8 cellular contexts compared by ENCODE assay signal in the genomic region with DNA sequence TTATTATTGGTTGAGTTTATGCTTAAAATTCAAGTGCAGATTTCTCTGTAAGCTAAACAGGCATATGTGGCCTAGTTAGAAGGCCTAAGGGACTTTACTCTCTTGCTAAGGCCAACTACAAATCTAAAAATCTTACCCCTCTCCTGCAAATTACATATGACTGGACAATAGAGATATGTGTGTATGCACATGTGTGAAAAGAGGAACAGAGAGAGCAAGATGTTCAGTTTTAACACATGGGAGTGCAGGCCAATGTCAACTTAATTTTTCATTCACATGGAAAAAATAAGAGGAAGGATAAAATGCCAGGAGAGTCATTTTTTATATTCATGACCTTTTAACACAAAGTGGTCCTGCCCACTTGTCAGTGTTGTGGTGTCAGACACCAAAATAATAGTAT.
"Had no signal": no experiment of that assay in that cellular context is flagged by ENCODE, and none has a peak within 500 bp of the region (broad histone marks: within the 10 kb centered on the region; RNA-seq: fewer than 3 reads in every experiment).

No MANE protein-coding gene starts in this region.

- H3K27ac Mint-ChIP-seq: HFFc6, IgD-negative memory B cell had no signal

- ATAC-seq: HCT116, HepG2 had no signal

- H3K27me3 Mint-ChIP-seq: IgD-negative memory B cell had no signal

- DNase-seq: GM23248, GOT3, H7, HFFc6, KBM-7 had no signal

- H3K4me3 Mint-ChIP-seq: HFFc6, IgD-negative memory B cell had no signal

- H3K4me1 Mint-ChIP-seq: IgD-negative memory B cell had no signal
